Comparison of ENCODE assay signal across 31 cellular contexts in the genomic region with DNA sequence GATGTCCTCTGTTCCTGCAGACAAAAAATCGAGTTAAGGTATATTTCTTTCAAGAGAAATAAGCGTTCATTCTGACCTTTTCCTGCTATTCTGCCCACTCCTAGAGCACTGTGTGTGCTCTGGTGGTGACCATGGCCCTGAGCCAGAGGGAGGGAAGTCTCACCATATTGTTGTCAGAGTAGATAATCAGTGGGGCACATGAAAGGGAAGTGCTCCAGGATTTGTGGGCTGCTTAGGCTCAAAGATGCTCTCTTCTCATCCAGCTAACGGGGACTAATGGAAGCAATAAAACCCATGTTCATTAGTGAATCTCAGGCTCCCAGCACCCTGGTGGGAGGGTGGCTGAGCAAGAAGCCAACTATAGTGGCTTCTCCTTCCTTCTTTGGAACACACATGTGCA.
"Had no signal": no experiment of that assay in that cellular context is flagged by ENCODE, and none has a peak within 500 bp of the region (broad histone marks: within the 10 kb centered on the region; RNA-seq: fewer than 3 reads in every experiment).

No MANE protein-coding gene starts in this region.

- H3K36me3 Mint-ChIP-seq: activated naive CD8-positive, alpha-beta T cell had no signal

- DNase-seq: activated CD4-positive, alpha-beta T cell treated with anti-CD3 and anti-CD28 coated beads for 36 hours; activated CD4-positive, alpha-beta T cell treated with anti-CD3 and anti-CD28 coated beads, Interleukin-2, amount 10 ng/mL, durations not matched to agents 7 days and 5 days; activated CD4-positive, alpha-beta T cell treated with anti-CD3 and anti-CD28 coated beads, Interleukin-2, amount 50 U/mL, for 48 hours; activated CD8-positive, alpha-beta T cell treated with anti-CD3 and anti-CD28 coated beads, Interleukin-2, amount 10 ng/mL, durations not matched to agents 7 days and 5 days; activated gamma-delta T cell; activated naive CD4-positive, alpha-beta T cell treated with Interleukin-2 at 50 U/mL for 16 hours; activated naive CD8-positive, alpha-beta T cell treated with anti-CD3 and anti-CD28 coated beads, Interleukin-2, amount 50 U/mL, for 24 hours; activated T-cell treated with anti-CD3 and anti-CD28 coated beads, Interleukin-2, amount 50 U/mL, for 24 hours; anterior cingulate cortex; MM.1S; MV-4-11; NCI-H1092; NCI-H1436 treated with DMSO at 0.1 percent for 48 hours; NCI-H1694 treated with DMSO at 0.1 percent for 48 hours; NCI-H2029; NCI-H2171 treated with DMSO at 0.1 percent for 48 hours; NCI-H2227 treated with DMSO at 0.1 percent for 48 hours; NCI-H446; NCI-H510A treated with DMSO at 0.1 percent for 48 hours; NCI-H526 treated with DMSO at 0.1 percent for 48 hours; NCI-H774; NK-92 treated with Interleukin-12 subunit alpha and Interleukin-12 subunit beta, amount 100 ng/mL, for 24 hours; PC-9; SIG-M5; SW 1271; T1000 had no signal

- H3K27me3 Mint-ChIP-seq: activated CD4-positive, alpha-beta T cell treated with anti-CD3 and anti-CD28 coated beads for 36 hours; activated CD4-positive, alpha-beta T cell treated with anti-CD3 and anti-CD28 coated beads, Interleukin-2, amount 10 ng/mL, durations not matched to agents 7 days and 5 days; activated naive CD8-positive, alpha-beta T cell; activated naive CD8-positive, alpha-beta T cell treated with anti-CD3 and anti-CD28 coated beads, Interleukin-2, amount 50 U/mL, for 24 hours; activated T-cell treated with anti-CD3 and anti-CD28 coated beads, Interleukin-2, amount 50 U/mL, for 24 hours had no signal

- ATAC-seq: activated CD4-positive, alpha-beta T cell treated with anti-CD3 and anti-CD28 coated beads for 36 hours; activated CD4-positive, CD25-positive, alpha-beta regulatory T cell treated with anti-CD3 and anti-CD28 coated beads, Interleukin-2, amount 50 U/mL, for 24 hours; activated CD8-positive, alpha-beta T cell treated with anti-CD3 and anti-CD28 coated beads, Interleukin-2, amount 10 ng/mL, durations not matched to agents 7 days and 5 days; activated naive CD8-positive, alpha-beta T cell treated with anti-CD3 and anti-CD28 coated beads, Interleukin-2, amount 50 U/mL, for 24 hours; Right ventricle myocardium inferior; SK-N-SH treated with all-trans-retinoic acid at 6 μM for 48 hours had no signal

- H3K4me1 Mint-ChIP-seq: activated CD4-positive, alpha-beta T cell treated with anti-CD3 and anti-CD28 coated beads, Interleukin-2, amount 10 ng/mL, durations not matched to agents 7 days and 5 days had no signal

- H3K9me3 Mint-ChIP-seq: activated CD4-positive, alpha-beta T cell treated with anti-CD3 and anti-CD28 coated beads, Interleukin-2, amount 10 ng/mL, durations not matched to agents 7 days and 5 days; activated naive CD8-positive, alpha-beta T cell treated with anti-CD3 and anti-CD28 coated beads, Interleukin-2, amount 50 U/mL, for 24 hours; activated T-cell treated with anti-CD3 and anti-CD28 coated beads, Interleukin-2, amount 50 U/mL, for 24 hours; activated T-helper 2 cell treated with anti-CD3 and anti-CD28 coated beads, Interferon-gamma antibody, Interleukin-2, Interleukin-4, amounts not matched to agents 10 μg/mL and 5 μg/mL and 100 μg/mL, durations not matched to agents 14 hours and 24 hours and 36 hours had no signal

- H3K4me3 Mint-ChIP-seq: activated CD4-positive, alpha-beta T cell treated with anti-CD3 and anti-CD28 coated beads for 36 hours; activated CD4-positive, alpha-beta T cell treated with anti-CD3 and anti-CD28 coated beads, Interleukin-2, amount 10 ng/mL, durations not matched to agents 7 days and 5 days; activated CD8-positive, alpha-beta T cell treated with anti-CD3 and anti-CD28 coated beads, Interleukin-2, amount 10 ng/mL, durations not matched to agents 7 days and 5 days; activated naive CD8-positive, alpha-beta T cell; activated naive CD8-positive, alpha-beta T cell treated with anti-CD3 and anti-CD28 coated beads, Interleukin-2, amount 50 U/mL, for 24 hours; activated T-cell treated with anti-CD3 and anti-CD28 coated beads, Interleukin-2, amount 50 U/mL, for 24 hours had no signal

- H3K27ac Mint-ChIP-seq: activated CD4-positive, alpha-beta T cell treated with anti-CD3 and anti-CD28 coated beads for 36 hours; activated CD4-positive, alpha-beta T cell treated with anti-CD3 and anti-CD28 coated beads, Interleukin-2, amount 10 ng/mL, durations not matched to agents 7 days and 5 days; activated CD8-positive, alpha-beta T cell treated with anti-CD3 and anti-CD28 coated beads, Interleukin-2, amount 10 ng/mL, durations not matched to agents 7 days and 5 days; activated naive CD8-positive, alpha-beta T cell; activated naive CD8-positive, alpha-beta T cell treated with anti-CD3 and anti-CD28 coated beads, Interleukin-2, amount 50 U/mL, for 24 hours; activated T-cell treated with anti-CD3 and anti-CD28 coated beads, Interleukin-2, amount 50 U/mL, for 24 hours; activated T-helper 2 cell treated with anti-CD3 and anti-CD28 coated beads, Interferon-gamma antibody, Interleukin-2, Interleukin-4, amounts not matched to agents 10 μg/mL and 5 μg/mL and 100 μg/mL, durations not matched to agents 14 hours and 24 hours and 36 hours had no signal
